In the genomic region with DNA sequence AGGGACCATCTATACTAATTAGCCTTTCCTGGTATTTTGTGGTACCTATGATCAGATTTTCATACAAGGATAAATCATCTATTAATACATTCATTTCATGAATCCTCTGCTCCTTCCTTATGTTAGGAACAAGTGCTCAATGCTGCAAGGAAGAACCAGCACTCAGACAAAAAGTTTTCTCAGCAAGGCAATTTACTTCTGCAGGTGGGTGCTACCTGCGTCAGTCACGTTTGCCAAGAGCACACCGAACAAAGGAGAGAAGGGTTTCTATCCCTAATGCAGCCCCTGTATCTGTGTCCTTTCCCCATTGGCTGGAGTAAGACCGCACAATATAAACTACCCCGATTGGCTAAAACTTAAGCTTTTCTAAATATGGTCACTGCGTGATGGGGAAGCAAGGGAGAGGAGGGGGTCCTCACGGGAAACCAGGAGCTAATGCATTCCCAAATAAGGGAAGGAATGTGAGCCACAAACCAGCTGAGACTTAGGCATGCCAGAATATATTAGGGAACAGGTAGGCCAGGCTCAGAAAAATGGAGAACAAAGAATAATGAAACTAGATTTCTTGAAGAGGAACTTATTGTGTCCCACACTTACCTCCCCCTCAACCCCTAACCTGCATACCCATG, we compare ENCODE assay signal across 2 cellular contexts.
TF ChIP-seq lines count a peak whose summit lies in the region.

No MANE protein-coding gene starts in this region.

TF ChIP-seq in GM23338, 12 proteins besides CTCF, POLR2A, EP300 and RAD21:
- TF ChIP-seq, protein P1, sequence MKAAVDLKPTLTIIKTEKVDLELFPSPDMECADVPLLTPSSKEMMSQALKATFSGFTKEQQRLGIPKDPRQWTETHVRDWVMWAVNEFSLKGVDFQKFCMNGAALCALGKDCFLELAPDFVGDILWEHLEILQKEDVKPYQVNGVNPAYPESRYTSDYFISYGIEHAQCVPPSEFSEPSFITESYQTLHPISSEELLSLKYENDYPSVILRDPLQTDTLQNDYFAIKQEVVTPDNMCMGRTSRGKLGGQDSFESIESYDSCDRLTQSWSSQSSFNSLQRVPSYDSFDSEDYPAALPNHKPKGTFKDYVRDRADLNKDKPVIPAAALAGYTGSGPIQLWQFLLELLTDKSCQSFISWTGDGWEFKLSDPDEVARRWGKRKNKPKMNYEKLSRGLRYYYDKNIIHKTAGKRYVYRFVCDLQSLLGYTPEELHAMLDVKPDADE (IDR thresholded peaks at IDR 0.05), result no peak
- TF ChIP-seq POLR2AphosphoS5 (IDR thresholded peaks at IDR 0.05; ENCODE audit: low read depth) (no peak), ZNF462 (CRISPR knock-in tag; IDR thresholded peaks at IDR 0.05) (no peak), EZH2phosphoT487 (IDR thresholded peaks at IDR 0.05; ENCODE audit: unreplicated experiment) (no peak), JUNB (IDR thresholded peaks at IDR 0.05; ENCODE audit: unreplicated experiment) (no peak), STAT1 (IDR thresholded peaks at IDR 0.05; ENCODE audit: unreplicated experiment) (no peak), NANOG (IDR thresholded peaks at IDR 0.05; ENCODE audit: borderline replicate concordance) (no peak)

TF ChIP-seq in GM12878, 131 proteins besides CTCF, POLR2A, EP300 and RAD21:
- TF ChIP-seq MXI1 (IDR thresholded peaks at IDR 0.05; ENCODE audit: low read depth, low read length) (no peak), CBX5 (IDR thresholded peaks at IDR 0.05; ENCODE audit: low read depth) (peak; percentile 83; the same call in 1 of the 2 replicates), BCL3 (IDR thresholded peaks at IDR 0.05; ENCODE audit: borderline replicate concordance, insufficient read depth, low read depth, low read length, poor library complexity, severe bottlenecking) (no peak), SMARCA5 (IDR thresholded peaks at IDR 0.05) (no peak)
- TF ChIP-seq, protein P2, sequence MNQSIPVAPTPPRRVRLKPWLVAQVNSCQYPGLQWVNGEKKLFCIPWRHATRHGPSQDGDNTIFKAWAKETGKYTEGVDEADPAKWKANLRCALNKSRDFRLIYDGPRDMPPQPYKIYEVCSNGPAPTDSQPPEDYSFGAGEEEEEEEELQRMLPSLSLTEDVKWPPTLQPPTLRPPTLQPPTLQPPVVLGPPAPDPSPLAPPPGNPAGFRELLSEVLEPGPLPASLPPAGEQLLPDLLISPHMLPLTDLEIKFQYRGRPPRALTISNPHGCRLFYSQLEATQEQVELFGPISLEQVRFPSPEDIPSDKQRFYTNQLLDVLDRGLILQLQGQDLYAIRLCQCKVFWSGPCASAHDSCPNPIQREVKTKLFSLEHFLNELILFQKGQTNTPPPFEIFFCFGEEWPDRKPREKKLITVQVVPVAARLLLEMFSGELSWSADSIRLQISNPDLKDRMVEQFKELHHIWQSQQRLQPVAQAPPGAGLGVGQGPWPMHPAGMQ (IDR thresholded peaks at IDR 0.05; ENCODE audit: borderline replicate concordance), result no peak
